Comparison of ENCODE assay signal across 8 cellular contexts in genomic region chr9:4792054-4792571, GRCh38. TPM values are rescaled to one million over a fixed set of nuclear protein-coding genes. Genes with fewer than 3 reads are reported as not detected.
DNase-seq lines count a peak whose midpoint lies in the region; ATAC-seq, FAIRE-seq and TF ChIP-seq lines count a peak whose summit lies in the region.

No MANE protein-coding gene starts in this region.

- H3K4me1 Mint-ChIP-seq in CD4-positive, alpha-beta T cell (ENCODE audit: low read depth): peaks cover 38% of the 10 kb centered on the region

- no peak for TF ChIP-seq POLR2A in GM12878 (IDR thresholded peaks at IDR 0.05; ENCODE audit: low read depth, low read length)
- TF ChIP-seq POLR2A in right lobe of liver (IDR thresholded peaks at IDR 0.05): no peak
- TF ChIP-seq POLR2A in upper lobe of left lung (IDR thresholded peaks at IDR 0.05): no peak

- H3K4me3 Mint-ChIP-seq in CD4-positive, alpha-beta T cell: peak overlapping the region; percentile 92

- TF ChIP-seq CTCF in CD4-positive, alpha-beta T cell (IDR thresholded peaks at IDR 0.05): no peak
- no peak for TF ChIP-seq CTCF in GM12878 (IDR thresholded peaks at IDR 0.05 in 2 of 3, conservative IDR thresholded peaks at IDR 0.05 in 1 of 3; ENCODE audit: control insufficient read depth in 2 of 3, extremely low read depth in 1 of 3, insufficient read depth in 1 of 3, low read depth in 3 of 3, low read length in 3 of 3)
- no peak for TF ChIP-seq CTCF in right lobe of liver (IDR thresholded peaks at IDR 0.05)
- no peak for TF ChIP-seq CTCF in upper lobe of left lung (IDR thresholded peaks at IDR 0.05)
- TF ChIP-seq CTCF in GM13977 (IDR thresholded peaks at IDR 0.05; ENCODE audit: extremely low read depth, insufficient read depth, missing control alignments): no peak

- peak; percentile 57 for ATAC-seq in CD4-positive, alpha-beta T cell (ENCODE audit: poor library complexity)
- ATAC-seq in GM21447 (IDR thresholded peaks at IDR 0.05; ENCODE audit: unreplicated experiment) (peak; percentile 34), GM12878 (peak; percentile 41), right lobe of liver (peak; percentile 22 to 45 (median 40)), upper lobe of left lung (ENCODE audit: low FRiP score in 2 of 2) (peak; percentile 51 to 58)

- no peaks in the 10 kb centered on the region for H3K27me3 Mint-ChIP-seq in CD4-positive, alpha-beta T cell

- CTCF ChIA-PET in CD4-positive, alpha-beta T cell (lab: Charles Lee): interaction anchor here (0.6 to 2.1 kb wide), 4 partner anchors 14 to 42 kb away, joined by 3 to 12 read pairs (median 3); no protein-coding TSS in a partner anchor
- CTCF ChIA-PET in GM12878 (lab: Yijun Ruan, JAX): interaction anchor here (0.6 to 0.9 kb wide), 2 partner anchors 132 to 181 kb away, joined by 3 read pairs; no protein-coding TSS in a partner anchor

- RAD21 ChIA-PET in GM12878 (lab: Charles Lee; ENCODE audit: unreplicated experiment): interaction anchor here (0.6 to 4.6 kb wide), 13 partner anchors 23 to 836 kb away, joined by 3 to 44 read pairs (median 7); partner anchors contain the start of genes JAK2 and RIC1

- no peak for FAIRE-seq in GM12878 (lab: Jason Lieb, UNC)

- no peak for TF ChIP-seq EP300 in GM12878 (IDR thresholded peaks at IDR 0.05; ENCODE audit: borderline replicate concordance in 1 of 2, control insufficient read depth in 1 of 2, low read depth in 2 of 2, low read length in 2 of 2)
- TF ChIP-seq EP300 in upper lobe of left lung (IDR thresholded peaks at IDR 0.05): no peak

- no peaks in the 10 kb centered on the region for H3K27me3 ChIP-seq in CD4-positive, alpha-beta T cell (ENCODE audit: control insufficient read depth, insufficient read depth, low read length)
- H3K27me3 ChIP-seq in HUES64 (ENCODE audit: insufficient read depth, low read length) (no peaks in the 10 kb centered on the region), GM12878 (replicated peaks in 1 of 2; ENCODE audit: control insufficient read depth in 2 of 2, insufficient read depth in 2 of 2, low read length in 1 of 2) (no peaks in the 10 kb centered on the region), right lobe of liver (no peaks in the 10 kb centered on the region), upper lobe of left lung (no peaks in the 10 kb centered on the region)

- DNase-seq in CD4-positive, alpha-beta T cell: no peak
- no peak for DNase-seq in GM12878 (ENCODE audit: low read depth, low spot score)
- DNase-seq in right lobe of liver: no peak
- DNase-seq in upper lobe of left lung: no peak
- DNase-seq in RPMI8226: no peak
- no peak for DNase-seq in GM13977 (ENCODE audit: low spot score)

- H3K9me3 Mint-ChIP-seq in CD4-positive, alpha-beta T cell: no peaks in the 10 kb centered on the region

- SMC1A ChIA-PET in GM12878 (lab: Charles Lee; ENCODE audit: uncharacterized antibody, unreplicated experiment): interaction anchor here (1.2 to 3.5 kb wide), 9 partner anchors 20 to 197 kb away, joined by 3 to 21 read pairs (median 9); partner anchors contain the start of gene JAK2

- in situ Hi-C loops in GM12878 (cut with MboI) (no loop called here), GM13977 (cut with MboI; ENCODE audit: low pct_unique_long_range_greater_than_20kb, low sequenced_read_pairs, unreplicated experiment) (no loop called here)

- H3K4me1 ChIP-seq in HUES64 (ENCODE audit: insufficient read depth, low read length) (peaks cover 6% of the 10 kb centered on the region), GM12878 (ENCODE audit: control insufficient read depth, insufficient read depth, low read length) (peaks cover 1% of the 10 kb centered on the region; the same call in 1 of the 2 replicates), right lobe of liver (peaks cover 0 to 10% (median 4%) of the 10 kb centered on the region in 4 donors), upper lobe of left lung (peaks cover 24 to 46% (median 29%) of the 10 kb centered on the region in 4 donors)

- H3K36me3 ChIP-seq in HUES64 (ENCODE audit: insufficient read depth, low read length): no peaks in the 10 kb centered on the region
- no peaks in the 10 kb centered on the region for H3K36me3 ChIP-seq in GM12878 (ENCODE audit: control insufficient read depth in 2 of 2, insufficient read depth in 2 of 2, low read length in 1 of 2)
- no peaks in the 10 kb centered on the region for H3K36me3 ChIP-seq in right lobe of liver
- H3K36me3 ChIP-seq in upper lobe of left lung: no peaks in the 10 kb centered on the region

- H3K4me2 ChIP-seq in GM12878 (ENCODE audit: control insufficient read depth, insufficient read depth): peak overlapping the region; percentile 98

- BruUV-seq in GM12878 (replicated peaks; lab: Mats Ljungman, UMichigan): no TSS peak

- peak overlapping the region; percentile 92 for H3K27ac Mint-ChIP-seq in CD4-positive, alpha-beta T cell

- H3K27ac ChIP-seq in CD4-positive, alpha-beta T cell (ENCODE audit: low read depth, low read length): peak overlapping the region; percentile 62
- H3K27ac ChIP-seq in HUES64 (ENCODE audit: low read depth, low read length) (peak overlapping the region; percentile 16; the same call in 1 of the 2 replicates), GM12878 (ENCODE audit: control insufficient read depth, insufficient read depth) (no peak overlapping the region), right lobe of liver (no peak overlapping the region), upper lobe of left lung (peak overlapping the region; percentile 24 to 92 (median 78))

- TF ChIP-seq RAD21 in GM12878 (IDR thresholded peaks at IDR 0.05; ENCODE audit: insufficient read depth, low read depth, low read length): no peak

- H3K36me3 Mint-ChIP-seq in CD4-positive, alpha-beta T cell (ENCODE audit: low read depth): peaks cover 11% of the 10 kb centered on the region

- POLR2A ChIA-PET in CD4-positive, alpha-beta T cell (lab: Charles Lee): interaction anchor here (0.6 to 3.9 kb wide), 24 partner anchors 9 to 1965 kb away, joined by 3 to 35 read pairs (median 5); partner anchors contain the start of genes AK3, CD274, CDC37L1 and JAK2
- POLR2A ChIA-PET in GM12878 (lab: Charles Lee): interaction anchor here (0.5 to 2.2 kb wide), 11 partner anchors 10 to 794 kb away, joined by 3 to 9 read pairs (median 4); no protein-coding TSS in a partner anchor

- no peaks in the 10 kb centered on the region for H3K9me3 ChIP-seq in CD4-positive, alpha-beta T cell (ENCODE audit: control insufficient read depth, low read length)
- no peaks in the 10 kb centered on the region for H3K9me3 ChIP-seq in HUES64 (ENCODE audit: insufficient read depth, low read depth, low read length)
- no peaks in the 10 kb centered on the region; the same call in 2 of the 3 replicates for H3K9me3 ChIP-seq in GM12878 (replicated peaks; ENCODE audit: control insufficient read depth, insufficient read depth, low read length)
- H3K9me3 ChIP-seq in right lobe of liver: no peaks in the 10 kb centered on the region
- no peaks in the 10 kb centered on the region for H3K9me3 ChIP-seq in upper lobe of left lung

- H3K79me2 ChIP-seq in GM12878 (ENCODE audit: control insufficient read depth, insufficient read depth, low read length): peaks cover 44% of the 10 kb centered on the region

- H2AFZ ChIP-seq in GM12878 (ENCODE audit: control insufficient read depth, low read depth, low read length): peak overlapping the region; percentile 96

- intact Hi-C loops in CD4-positive, alpha-beta T cell (cut with DNase I, micrococcal nuclease): loop anchor here (2.0 to 10.0 kb wide), 9 partner anchors 29 to 1947 kb away; partner anchors contain the start of genes PLPP6 (in 2 of the 2), RFX3 (in 2 of the 2), CDC37L1 (in 1 of the 2) and PUM3 (in 1 of the 2)
- intact Hi-C loops in GM12878 (cut with micrococcal nuclease; ENCODE audit: unreplicated experiment): loop anchor here (2.0 to 10.0 kb wide), 2 partner anchors 29 to 193 kb away; partner anchors contain the start of gene JAK2
- intact Hi-C loops in right lobe of liver (cut with DNase I): no loop called here

- H3K4me3 ChIP-seq in HUES64 (ENCODE audit: low read length) (peak overlapping the region; percentile 81), GM12878 (peak overlapping the region; percentile 79), right lobe of liver (peak overlapping the region; percentile 70 to 92 (median 71)), upper lobe of left lung (peak overlapping the region; percentile 25 to 99 (median 98))

- WGBS in HUES64: 4% methylated on average over 23 of the region's 23 CpGs
- 9% methylated on average over 23 of the region's 23 CpGs for WGBS in GM12878 (ENCODE audit: insufficient coverage, insufficient replicate concordance, low lambda C conversion rate, missing lambda C conversion rate)
- WGBS in right lobe of liver (ENCODE audit: insufficient coverage, low coverage, low lambda C conversion rate, missing lambda C conversion rate): 7% methylated on average over 17 of the region's 23 CpGs
- 3 to 5% methylated on average over 19 to 23 of the region's 23 CpGs for WGBS in upper lobe of left lung, 2 donors

- no peaks in the 10 kb centered on the region for H4K20me1 ChIP-seq in GM12878 (ENCODE audit: control insufficient read depth, insufficient read depth)

- peak overlapping the region; percentile 68 for H3K9ac ChIP-seq in HUES64 (ENCODE audit: low read depth, low read length)
- peak overlapping the region; percentile 38 for H3K9ac ChIP-seq in GM12878 (ENCODE audit: control insufficient read depth, insufficient read depth, low read length)

RNA-seq across cellular contexts. Expression of gene RCL1, which starts 0.6 kb away (rescaled TPM):
- total RNA-seq in CD4-positive, alpha-beta T cell: 10 to 100 TPM; 33.8 to 35.5 TPM
- polyA plus RNA-seq in HUES64 (2013, experiment 1 of 2): 20.6 TPM
- polyA plus RNA-seq in HUES64 (2013, experiment 2 of 2): 18.8 TPM
- total RNA-seq in GM12878 (2013; cell fraction: nucleolus; rRNA removed): 51.9 and 58.3 TPM in 2 replicates
- total RNA-seq in GM12878 (2014; rRNA removed): 42.0 and 44.3 TPM in 2 replicates
- total RNA-seq in GM12878 (2014; rRNA removed; fragmentation: Illumina TruSeq; extraction: Trizol): 28.1 and 28.7 TPM in 2 replicates
- 32.3 and 33.2 TPM in 2 replicates for total RNA-seq in GM12878 (2021)
- 11.5 TPM for polyA plus RNA-seq in GM12878 (2011; ENCODE audit: low read depth)
- 14.1 and 21.1 TPM in 2 replicates for polyA plus RNA-seq in GM12878 (2011; rRNA removed)
- 22.0 and 26.6 TPM in 2 replicates for polyA plus RNA-seq in GM12878 (2011; cell fraction: cytosol; rRNA removed)
- 34.5 and 44.1 TPM in 2 replicates for polyA plus RNA-seq in GM12878 (2011; cell fraction: nucleus; rRNA removed)
- 15.4 and 17.0 TPM in 2 replicates for polyA plus RNA-seq in GM12878 (2012)
- 38.0 and 45.2 TPM in 2 replicates for polyA plus RNA-seq in GM12878 (2014; fragmentation: Illumina TruSeq; extraction: Trizol)
- 10 to 100 TPM; 21.1 to 28.6 TPM for polyA plus RNA-seq in GM12878 (2014; fragmentation: Nextera tagmentation; extraction: Ambion mirVana)
- polyA plus RNA-seq in GM12878 (2014; rRNA removed): 27.5 and 29.8 TPM in 2 replicates
- polyA plus RNA-seq in GM12878 (2016; fragmentation: Nextera tagmentation; extraction: Ambion mirVana): 10 to 100 TPM; 43.4 to 46.8 TPM
- polyA minus RNA-seq in GM12878 (2011; rRNA and poly(A)+ RNA removed): 23.5 and 29.4 TPM in 2 replicates
- polyA minus RNA-seq in GM12878 (2011; cell fraction: cytosol; rRNA and poly(A)+ RNA removed): 12.0 and 13.6 TPM in 2 replicates
- 30.5 and 40.9 TPM in 2 replicates for polyA minus RNA-seq in GM12878 (2011; cell fraction: nucleus; rRNA and poly(A)+ RNA removed)
- 100 to 1,000 TPM in 1 of 6 experiments, 10 to 100 TPM in 5; 20.2 to 108 (median 63.4) TPM for total RNA-seq in right lobe of liver
- 10 to 100 TPM; 20.8 to 63.9 (median 30.1) TPM for total RNA-seq in upper lobe of left lung

RNA-seq across cellular contexts. Expression of gene AK3, which starts 51.1 kb away (rescaled TPM):
- total RNA-seq in CD4-positive, alpha-beta T cell: 10 to 100 TPM; 19.9 to 20.9 TPM
- 30.0 TPM for polyA plus RNA-seq in HUES64 (2013, experiment 1 of 2)
- polyA plus RNA-seq in HUES64 (2013, experiment 2 of 2): 35.9 TPM
- total RNA-seq in GM12878 (2013; cell fraction: nucleolus; rRNA removed): 25.0 and 26.9 TPM in 2 replicates
- total RNA-seq in GM12878 (2014; rRNA removed) (71.8 and 86.6 TPM in 2 replicates), GM12878 (2014; rRNA removed; fragmentation: Illumina TruSeq; extraction: Trizol) (34.7 and 38.2 TPM in 2 replicates), GM12878 (2021) (32.4 and 35.6 TPM in 2 replicates), right lobe of liver (100 to 1,000 TPM in 3 of 6 experiments, 10 to 100 TPM in 3; 72.4 to 131 (median 99.5) TPM), upper lobe of left lung (10 to 100 TPM; 33.2 to 81.2 (median 51.7) TPM)
- polyA plus RNA-seq in GM12878 (2011; ENCODE audit: low read depth): 13.1 TPM
- polyA plus RNA-seq in GM12878 (2011; rRNA removed) (44.5 and 69.0 TPM in 2 replicates), GM12878 (2014; fragmentation: Illumina TruSeq; extraction: Trizol) (44.2 and 60.1 TPM in 2 replicates), GM12878 (2014; fragmentation: Nextera tagmentation; extraction: Ambion mirVana) (10 to 100 TPM; 14.2 to 26.2 TPM), GM12878 (2014; rRNA removed) (43.6 and 54.8 TPM in 2 replicates), GM12878 (2016; fragmentation: Nextera tagmentation; extraction: Ambion mirVana) (10 to 100 TPM; 50.6 to 52.5 TPM)
- 16.4 and 19.2 TPM in 2 replicates for polyA plus RNA-seq in GM12878 (2011; cell fraction: cytosol; rRNA removed)
- 17.0 and 19.5 TPM in 2 replicates for polyA plus RNA-seq in GM12878 (2011; cell fraction: nucleus; rRNA removed)
- 29.5 and 34.0 TPM in 2 replicates for polyA plus RNA-seq in GM12878 (2012)
- 16.2 TPM in 2 replicates for polyA minus RNA-seq in GM12878 (2011; rRNA and poly(A)+ RNA removed)
- 19.2 and 27.1 TPM in 2 replicates for polyA minus RNA-seq in GM12878 (2011; cell fraction: cytosol; rRNA and poly(A)+ RNA removed)
- polyA minus RNA-seq in GM12878 (2011; cell fraction: nucleus; rRNA and poly(A)+ RNA removed): 18.9 and 33.4 TPM in 2 replicates

Comparison
In these comparisons a context has a peak if more than half of its experiments do, and no peak if none do; other contexts are left out.
1. H3K27ac ChIP-seq: peak in CD4-positive, alpha-beta T cell (single experiment), HUES64 (single experiment) and upper lobe of left lung (4 of 4); none in GM12878 (single experiment) and right lobe of liver (0 of 3).
2. intact Hi-C loops: an anchor here in CD4-positive, alpha-beta T cell (2.0 to 10.0 kb wide) and GM12878 (2.0 to 10.0 kb wide); none called in right lobe of liver.
3. Peak in every context shown above with its lines, with median percentiles within 50 percentile points of each other: ATAC-seq and H3K4me3 ChIP-seq.